In genomic region chr20:45456632-45457031, GRCh38 we compare ENCODE assay signal across 8 cellular contexts. TPM values are rescaled to one million over a fixed set of nuclear protein-coding genes. Genes with fewer than 3 reads are reported as not detected.
DNase-seq lines count a peak whose midpoint lies in the region; ATAC-seq and TF ChIP-seq lines count a peak whose summit lies in the region.

No MANE protein-coding gene starts in this region.

- H3K9ac ChIP-seq in PC-3 (ENCODE audit: low read length): no peak overlapping the region

- no peak for TF ChIP-seq CTCF in GM13976 (IDR thresholded peaks at IDR 0.05; ENCODE audit: borderline replicate concordance, control extremely low read depth, extremely low read depth, insufficient read depth, missing control alignments)
- peak; percentile 74 for TF ChIP-seq CTCF in PC-3 (conservative IDR thresholded peaks at IDR 0.05; ENCODE audit: low read depth, low read length)
- TF ChIP-seq CTCF in transverse colon (IDR thresholded peaks at IDR 0.05): peak; percentile 32 to 59 (median 48)

- intact Hi-C loops in PC-3 (cut with micrococcal nuclease) (loop anchor here (5.0 kb wide), 2 partner anchors 139 to 316 kb away; no protein-coding TSS in a partner anchor), transverse colon (cut with DNase I; ENCODE audit: low total_unique reads) (no loop called here)

- H3K9me3 ChIP-seq in PC-3 (ENCODE audit: low read length): no peaks in the 10 kb centered on the region
- H3K9me3 ChIP-seq in transverse colon: no peaks in the 10 kb centered on the region

- H3K4me1 ChIP-seq in PC-3 (ENCODE audit: insufficient read depth, low read length): no peaks in the 10 kb centered on the region
- no peaks in the 10 kb centered on the region for H3K4me1 ChIP-seq in transverse colon

- no peaks in the 10 kb centered on the region for H3F3A ChIP-seq in PC-3 (ENCODE audit: low read length, unreplicated experiment)

- H3K27me3 ChIP-seq in PC-3 (ENCODE audit: low read length) (no peaks in the 10 kb centered on the region), transverse colon (no peaks in the 10 kb centered on the region)

- no peak overlapping the region for H2AFZ ChIP-seq in PC-3 (ENCODE audit: low read length)

- H3K9me2 ChIP-seq in PC-3 (replicated peaks; ENCODE audit: low read length): no peaks in the 10 kb centered on the region

- TF ChIP-seq POLR2A in transverse colon (IDR thresholded peaks at IDR 0.05): no peak

- CTCF ChIA-PET in PC-3 (lab: Charles Lee): interaction anchor here (1.2 kb wide), 1 partner anchor 318 kb away, joined by 7 read pairs; no protein-coding TSS in a partner anchor

- H3K4me2 ChIP-seq in PC-3 (ENCODE audit: low read length): no peak overlapping the region

- 12 to 20% methylated on average over 1 to 6 of the region's 6 CpGs for WGBS in transverse colon (ENCODE audit: low coverage in 1 of 2), 2 donors

- BruUV-seq in PC-3 (replicated peaks; lab: Mats Ljungman, UMichigan): no TSS peak

- ATAC-seq in PC-3 (peak; percentile 54; the same call in 1 of the 2 replicates), GM21825 (IDR thresholded peaks at IDR 0.05; ENCODE audit: unreplicated experiment) (no peak), GM19463 (IDR thresholded peaks at IDR 0.05; ENCODE audit: unreplicated experiment) (no peak)

- POLR2A ChIA-PET in PC-3 (lab: Charles Lee; ENCODE audit: unreplicated experiment): no interaction called here

- no peaks in the 10 kb centered on the region for H3K36me3 ChIP-seq in PC-3 (ENCODE audit: low read depth, low read length)
- H3K36me3 ChIP-seq in transverse colon: no peaks in the 10 kb centered on the region

- DNase-seq in AML-193 (lab: John Stamatoyannopoulos, UW) (peak; percentile 13 to 43), GM13976 (ENCODE audit: low spot score) (peak; percentile 36), PC-3 (peak; percentile 63), glomerular visceral epithelial cell (ENCODE audit: extremely low spot score) (peak; percentile 35), transverse colon (peak; percentile 71), MV-4-11 (lab: John Stamatoyannopoulos, UW) (no peak)

- no peak for TF ChIP-seq EP300 in transverse colon (IDR thresholded peaks at IDR 0.05; ENCODE audit: low read depth)

- in situ Hi-C loops in GM13976 (cut with MboI; ENCODE audit: low sequenced_read_pairs, unreplicated experiment): loop anchor here (25.0 kb wide), 1 partner anchor 306 kb away; no protein-coding TSS in a partner anchor
- in situ Hi-C loops in transverse colon (cut with MboI; ENCODE audit: low pct_ligation_motif_present in 1 of 4, low pct_unique_long_range_greater_than_20kb in 1 of 4, low sequenced_read_pairs in 3 of 4): loop anchor here in 1 of 4 donors (25.0 kb wide), 1 partner anchor 306 kb away; no protein-coding TSS in a partner anchor

- H3K4me3 ChIP-seq in PC-3 (ENCODE audit: low read length): no peak overlapping the region
- H3K4me3 ChIP-seq in transverse colon: no peak overlapping the region

- no peaks in the 10 kb centered on the region for H3K79me2 ChIP-seq in PC-3 (ENCODE audit: low read length)

- no peaks in the 10 kb centered on the region for H4K20me1 ChIP-seq in PC-3 (ENCODE audit: low read length)

- H3K27ac ChIP-seq in PC-3 (ENCODE audit: low read length) (no peak overlapping the region), transverse colon (no peak overlapping the region)

RNA-seq across cellular contexts. Expression of gene WFDC2, which starts 12.9 kb away (rescaled TPM):
- total RNA-seq in PC-3 (2014; rRNA removed): not detected in 2 replicates
- 100 to 1,000 TPM in 1 of 4 donors, 10 to 100 TPM in 3; 11.0 to 325 (median 38.8) TPM for total RNA-seq in transverse colon

RNA-seq across cellular contexts. Expression of gene PIGT, which starts 40.7 kb away (rescaled TPM):
- 101 and 129 TPM in 2 replicates for total RNA-seq in PC-3 (2014; rRNA removed)
- 100 to 1,000 TPM in 2 of 4 donors, 10 to 100 TPM in 2; 88.3 to 321 (median 108) TPM for total RNA-seq in transverse colon

RNA-seq across cellular contexts. Expression of gene DBNDD2, which starts 48.5 kb away (rescaled TPM):
- 7.7 and 8.5 TPM in 2 replicates for total RNA-seq in PC-3 (2014; rRNA removed)
- 100 to 1,000 TPM in 1 of 4 donors, 10 to 100 TPM in 3; 74.5 to 122 (median 84.9) TPM for total RNA-seq in transverse colon

RNA-seq across cellular contexts. Expression of gene SPINT3, which starts 58.8 kb away (rescaled TPM):
- total RNA-seq in PC-3 (2014; rRNA removed) (not detected in 2 replicates), transverse colon (not detected)

Comparison
In these comparisons a context has a peak if more than half of its experiments do, and no peak if none do; other contexts are left out.
1. RNA of gene WFDC2, which starts 12.9 kb away (total RNA-seq): 11.0 to 325 TPM in transverse colon; not detected in PC-3; every median in the first group is over 10 times any median in the second.